Comparison of ENCODE assay signal across 9 cellular contexts in the genomic region with DNA sequence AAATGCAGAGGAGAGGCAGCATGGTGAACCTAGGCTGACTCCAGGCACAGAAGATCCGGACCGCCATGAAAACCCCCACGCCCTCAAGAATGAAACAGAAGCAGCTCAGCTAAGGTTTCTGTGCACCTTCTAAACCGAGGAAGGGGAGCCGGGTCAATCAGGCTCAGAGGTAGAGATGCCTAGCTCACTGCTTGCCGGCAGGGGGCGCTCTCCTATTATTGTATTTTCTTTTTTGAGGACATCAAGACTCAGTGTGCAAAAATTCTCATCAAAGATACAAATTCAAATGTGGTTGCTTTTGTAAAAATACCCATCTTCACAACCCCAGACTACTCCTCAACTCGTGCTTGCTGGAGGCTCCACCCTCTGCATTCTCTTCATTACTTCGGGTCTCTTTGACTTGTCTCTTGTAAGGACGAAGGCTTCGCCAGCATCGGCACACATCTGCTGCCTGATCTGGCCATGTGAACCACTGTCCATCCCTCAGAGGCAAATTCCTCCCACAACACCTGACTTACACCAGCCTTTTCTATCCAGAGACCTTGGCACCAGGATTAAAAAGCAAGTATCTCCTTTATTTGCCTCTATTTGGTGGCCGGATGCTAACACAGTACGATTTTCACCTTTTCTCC. TPM values are rescaled to one million over a fixed set of nuclear protein-coding genes. Genes with fewer than 3 reads are reported as not detected.
A peak's percentile ranks its signal among the peaks of the same experiment; 100 is the strongest.
DNase-seq lines count a peak whose midpoint lies in the region; ATAC-seq lines count a peak whose summit lies in the region.
"Had no signal": no experiment of that assay in that cellular context is flagged by ENCODE, and none has a peak within 500 bp of the region (broad histone marks: within the 10 kb centered on the region; RNA-seq: fewer than 3 reads in every experiment).

No MANE protein-coding gene starts in this region.

- H3K36me3 Mint-ChIP-seq in activated CD4-positive, alpha-beta T cell treated with anti-CD3 and anti-CD28 coated beads, Interleukin-2, amount 10 ng/mL, durations not matched to agents 7 days and 5 days (ENCODE audit: low read depth): no peaks in the 10 kb centered on the region

- peaks cover 41% of the 10 kb centered on the region for H3K27me3 Mint-ChIP-seq in activated CD4-positive, alpha-beta T cell treated with anti-CD3 and anti-CD28 coated beads, Interleukin-2, amount 10 ng/mL, durations not matched to agents 7 days and 5 days

- DNase-seq in AG08396 (ENCODE audit: low spot score): peak; percentile 69
- DNase-seq in NCI-H345 treated with DMSO at 0.1 percent for 48 hours (lab: John Stamatoyannopoulos, UW; ENCODE audit: unreplicated experiment): peak; percentile 5
- DNase-seq in activated CD4-positive, alpha-beta T cell treated with anti-CD3 and anti-CD28 coated beads, Interleukin-2, amount 10 ng/mL, durations not matched to agents 7 days and 5 days: peak; percentile 83
- DNase-seq in dermis blood vessel endothelial cell: peak; percentile 73
- DNase-seq in medulla oblongata (ENCODE audit: extremely low spot score): peak; percentile 85
- peak; percentile 33 for DNase-seq in stimulated activated CD8-positive, alpha-beta memory T cell treated with anti-CD3 and anti-CD28 coated beads, Interleukin-12 subunit alpha, Interleukin-12 subunit beta, amount 100 ng/mL, for 4 hours (ENCODE audit: low read depth)
- no peak for DNase-seq in foreskin melanocyte

- H3K9me3 Mint-ChIP-seq in activated CD4-positive, alpha-beta T cell treated with anti-CD3 and anti-CD28 coated beads, Interleukin-2, amount 10 ng/mL, durations not matched to agents 7 days and 5 days: no peaks in the 10 kb centered on the region

- POLR2A ChIA-PET in activated CD4-positive, alpha-beta T cell treated with anti-CD3 and anti-CD28 coated beads, Interleukin-2, amount 10 ng/mL, durations not matched to agents 7 days and 5 days (lab: Charles Lee): no interaction called here

- no peak overlapping the region for H3K27ac Mint-ChIP-seq in activated CD4-positive, alpha-beta T cell treated with anti-CD3 and anti-CD28 coated beads, Interleukin-2, amount 10 ng/mL, durations not matched to agents 7 days and 5 days

- ATAC-seq in GM19351 (IDR thresholded peaks at IDR 0.05; ENCODE audit: unreplicated experiment): peak; percentile 54

- no peak overlapping the region for H3K4me3 Mint-ChIP-seq in activated CD4-positive, alpha-beta T cell treated with anti-CD3 and anti-CD28 coated beads, Interleukin-2, amount 10 ng/mL, durations not matched to agents 7 days and 5 days

- CTCF ChIA-PET in activated CD4-positive, alpha-beta T cell treated with anti-CD3 and anti-CD28 coated beads, Interleukin-2, amount 10 ng/mL, durations not matched to agents 7 days and 5 days (lab: Charles Lee): interaction anchor here (0.6 to 1.5 kb wide), 7 partner anchors 12 to 237 kb away, joined by 3 to 9 read pairs (median 3); no protein-coding TSS in a partner anchor

- peaks cover 8% of the 10 kb centered on the region for H3K4me1 Mint-ChIP-seq in activated CD4-positive, alpha-beta T cell treated with anti-CD3 and anti-CD28 coated beads, Interleukin-2, amount 10 ng/mL, durations not matched to agents 7 days and 5 days

RNA-seq across cellular contexts. Expression of a gene that starts 33.4 kb away (rescaled TPM):
- total RNA-seq in activated CD4-positive, alpha-beta T cell treated with anti-CD3 and anti-CD28 coated beads, Interleukin-2, amount 10 ng/mL, durations not matched to agents 7 days and 5 days: not detected
- total RNA-seq in dermis blood vessel endothelial cell: not detected in 2 replicates
- total RNA-seq: temporal lobe had no signal

RNA-seq across cellular contexts. Expression of a gene that starts 55.1 kb away (rescaled TPM):
- not detected for total RNA-seq in activated CD4-positive, alpha-beta T cell treated with anti-CD3 and anti-CD28 coated beads, Interleukin-2, amount 10 ng/mL, durations not matched to agents 7 days and 5 days
- total RNA-seq in dermis blood vessel endothelial cell: 28.6 and 64.0 TPM in 2 replicates

Comparison
In these comparisons a context has a peak if more than half of its experiments do, and no peak if none do; other contexts are left out.
1. RNA of a gene that starts 55.1 kb away (total RNA-seq): 28.6 to 64.0 TPM in dermis blood vessel endothelial cell; not detected in activated CD4-positive, alpha-beta T cell treated with anti-CD3 and anti-CD28 coated beads, Interleukin-2, amount 10 ng/mL, durations not matched to agents 7 days and 5 days; every median in the first group is over 10 times any median in the second.